8 cellular contexts compared by ENCODE assay signal in genomic region chr2:37877457-37878315, GRCh38. TPM values are rescaled to one million over a fixed set of nuclear protein-coding genes. Genes with fewer than 3 reads are reported as not detected.
DNase-seq lines count a peak whose midpoint lies in the region; ATAC-seq, FAIRE-seq and TF ChIP-seq lines count a peak whose summit lies in the region.

No MANE protein-coding gene starts in this region.

- ATAC-seq in HG03432 (IDR thresholded peaks at IDR 0.05; ENCODE audit: unreplicated experiment) (peak; percentile 39), HG03196 (IDR thresholded peaks at IDR 0.05; ENCODE audit: unreplicated experiment) (no peak)

- H3K36me3 ChIP-seq in stomach, result no peaks in the 10 kb centered on the region

- H3K27me3 Mint-ChIP-seq in MCF 10A (ENCODE audit: insufficient read depth, unreplicated experiment), result peaks cover 12% of the 10 kb centered on the region

- peaks cover 0 to 13% (median 3%) of the 10 kb centered on the region in 4 donors for H3K4me1 ChIP-seq in stomach

- intact Hi-C loops in MCF 10A (cut with micrococcal nuclease), result loop anchor here (1.0 to 2.0 kb wide), 6 partner anchors 45 to 709 kb away; partner anchors contain the start of gene CDC42EP3
- intact Hi-C loops in stomach (cut with DNase I; ENCODE audit: low total_unique reads), result no loop called here

- peaks cover 4% of the 10 kb centered on the region for H3K4me1 Mint-ChIP-seq in MCF 10A (ENCODE audit: insufficient read depth, unreplicated experiment)

- no peak for TF ChIP-seq EP300 in stomach (IDR thresholded peaks at IDR 0.05)

- H3K9me3 ChIP-seq in stomach, result no peaks in the 10 kb centered on the region

- BruUV-seq in MCF 10A (replicated peaks; lab: Mats Ljungman, UMichigan), result no TSS peak

- H3K27me3 ChIP-seq in stomach, result peaks cover 0 to 7% (median 0%) of the 10 kb centered on the region in 3 donors

- CTCF ChIA-PET in MCF 10A (lab: Yijun Ruan, JAX), result interaction anchor here (0.5 to 10.5 kb wide), 73 partner anchors 8 to 1474 kb away, joined by 3 to 172 read pairs (median 4); partner anchors contain the start of gene CDC42EP3

- no peaks in the 10 kb centered on the region for H3K9me3 Mint-ChIP-seq in MCF 10A (ENCODE audit: unreplicated experiment)

- DNase-seq in NCI-H510A treated with DMSO at 0.1 percent for 48 hours (lab: John Stamatoyannopoulos, UW) (peak; percentile 90), NCI-H510A (lab: John Stamatoyannopoulos, UW) (no peak), NCI-H82 treated with DMSO at 0.1 percent for 48 hours (lab: John Stamatoyannopoulos, UW; ENCODE audit: unreplicated experiment) (peak; percentile 58), MCF 10A (ENCODE audit: unreplicated experiment) (peak; percentile 78), stomach (no peak)

- FAIRE-seq in islet of Langerhans (lab: Jason Lieb, UNC), result peak; percentile 98

- POLR2A ChIA-PET in MCF 10A (lab: Yijun Ruan, JAX), result interaction anchor here (0.6 to 2.0 kb wide), 9 partner anchors 14 to 873 kb away, joined by 3 to 12 read pairs (median 3); no protein-coding TSS in a partner anchor

- H3K4me3 Mint-ChIP-seq in MCF 10A (ENCODE audit: unreplicated experiment), result no peak overlapping the region

- TF ChIP-seq POLR2A in stomach (IDR thresholded peaks at IDR 0.05), result no peak

- H3K27ac Mint-ChIP-seq in MCF 10A (ENCODE audit: low read depth, unreplicated experiment), result no peak overlapping the region

- no peak overlapping the region for H3K4me3 ChIP-seq in stomach

- H3K36me3 Mint-ChIP-seq in MCF 10A (ENCODE audit: insufficient read depth, unreplicated experiment), result peaks cover 6% of the 10 kb centered on the region

- peak; percentile 79 for TF ChIP-seq CTCF in MCF 10A (IDR thresholded peaks at IDR 0.05; ENCODE audit: unreplicated experiment)
- peak in 5 of 7 experiments; percentile 45 to 75 (median 64) for TF ChIP-seq CTCF in stomach (IDR thresholded peaks at IDR 0.05)

- no peak overlapping the region for H3K27ac ChIP-seq in stomach

- WGBS in stomach, 5 donors, result 26 to 30% (median 28%) methylated on average over 12 of the region's 12 CpGs

RNA-seq across cellular contexts. Expression of gene RMDN2, which starts 47.4 kb away (rescaled TPM):
- total RNA-seq in MCF 10A (2022) (2.9 and 3.2 TPM in 2 replicates), stomach (10 to 100 TPM in 2 of 5 donors, 1 to 10 TPM in 3; 1.8 to 21.9 (median 3.8) TPM)
- polyA plus RNA-seq in stomach, result 1 to 10 TPM; 1.8 to 3.1 (median 1.9) TPM

Comparison
In these comparisons a context has a peak if more than half of its experiments do, and no peak if none do; other contexts are left out.
1. DNase-seq: peak in NCI-H510A treated with DMSO at 0.1 percent for 48 hours (single experiment), NCI-H82 treated with DMSO at 0.1 percent for 48 hours (single experiment) and MCF 10A (single experiment); none in NCI-H510A (single experiment) and stomach (single experiment).